ENCODE assay signal across 13 cellular contexts in the genomic region with DNA sequence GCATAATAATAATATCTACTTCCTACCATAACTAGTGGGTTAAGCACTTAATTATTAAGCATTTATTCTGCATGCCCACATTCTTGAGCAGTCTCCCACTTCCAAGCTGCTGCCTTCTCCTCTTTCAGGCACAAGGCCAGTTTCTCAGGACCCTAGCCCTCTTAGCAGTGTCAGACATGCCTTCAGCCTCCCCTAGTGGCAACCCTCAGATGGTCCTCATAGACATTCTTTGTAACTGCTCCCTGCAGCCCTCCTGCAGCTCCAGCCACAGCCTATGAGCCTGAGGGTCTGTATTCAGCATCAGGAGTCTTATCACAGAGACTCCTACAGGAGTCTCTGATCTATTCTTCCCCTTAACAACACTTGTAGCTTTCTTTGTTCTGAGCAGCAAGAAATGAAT. TPM values are rescaled to one million over a fixed set of nuclear protein-coding genes. Genes with fewer than 3 reads are reported as not detected.
DNase-seq lines count a peak whose midpoint lies in the region; ATAC-seq and TF ChIP-seq lines count a peak whose summit lies in the region.
"Had no signal": no experiment of that assay in that cellular context is flagged by ENCODE, and none has a peak within 500 bp of the region (broad histone marks: within the 10 kb centered on the region; RNA-seq: fewer than 3 reads in every experiment).

No MANE protein-coding gene starts in this region.

- H3K36me3 ChIP-seq in neural progenitor cell, result no peaks in the 10 kb centered on the region
- H3K36me3 ChIP-seq in CD8-positive, alpha-beta memory T cell (ENCODE audit: insufficient read depth, low read length), result no peaks in the 10 kb centered on the region
- H3K36me3 ChIP-seq: esophagus muscularis mucosa, tibial nerve had no signal

- peaks cover 40% of the 10 kb centered on the region for H3K27me3 ChIP-seq in neural progenitor cell
- H3K27me3 ChIP-seq in CD8-positive, alpha-beta memory T cell (ENCODE audit: insufficient read depth, low read length, poor library complexity, severe bottlenecking), result no peaks in the 10 kb centered on the region
- H3K27me3 ChIP-seq: esophagus muscularis mucosa, tibial nerve had no signal

- no peaks in the 10 kb centered on the region for H3K36me3 Mint-ChIP-seq in neural progenitor cell
- no peaks in the 10 kb centered on the region for H3K36me3 Mint-ChIP-seq in CD8-positive, alpha-beta memory T cell

- ATAC-seq in HG02981 (IDR thresholded peaks at IDR 0.05; ENCODE audit: unreplicated experiment) (no peak), GM21360 (IDR thresholded peaks at IDR 0.05; ENCODE audit: unreplicated experiment) (no peak)

- H3K9ac ChIP-seq in neural progenitor cell, result no peak overlapping the region

- CTCF ChIA-PET in CD8-positive, alpha-beta memory T cell (lab: Charles Lee), result interaction anchor here (0.7 to 1.6 kb wide), 4 partner anchors 10 to 79 kb away, joined by 3 read pairs; no protein-coding TSS in a partner anchor

- no peaks in the 10 kb centered on the region for H4K20me1 ChIP-seq in neural progenitor cell (ENCODE audit: low read depth)

- peaks cover 7% of the 10 kb centered on the region for H3K4me1 Mint-ChIP-seq in neural progenitor cell
- peaks cover 8 to 22% (median 14%) of the 10 kb centered on the region in 3 donors for H3K4me1 Mint-ChIP-seq in CD8-positive, alpha-beta memory T cell

- no peaks in the 10 kb centered on the region for H3K79me2 ChIP-seq in neural progenitor cell (ENCODE audit: low read depth)

- no peak overlapping the region for H3K4me3 Mint-ChIP-seq in neural progenitor cell
- no peak overlapping the region for H3K4me3 Mint-ChIP-seq in CD8-positive, alpha-beta memory T cell
- H3K4me3 Mint-ChIP-seq: activated CD4-positive, alpha-beta T cell treated with anti-CD3 and anti-CD28 coated beads, Interleukin-2, amount 10 ng/mL, durations not matched to agents 7 days and 5 days had no signal

- POLR2A ChIA-PET in CD8-positive, alpha-beta memory T cell (lab: Charles Lee), result no interaction called here

- no peak overlapping the region for H3K27ac ChIP-seq in neural progenitor cell
- H3K27ac ChIP-seq in CD8-positive, alpha-beta memory T cell (ENCODE audit: low read depth, low read length), result no peak overlapping the region
- H3K27ac ChIP-seq: esophagus muscularis mucosa, skin epidermis, tibial nerve had no signal

- H3K4me2 ChIP-seq in neural progenitor cell, result no peak overlapping the region

- no peaks in the 10 kb centered on the region for H3K9me3 Mint-ChIP-seq in neural progenitor cell
- H3K9me3 Mint-ChIP-seq in CD8-positive, alpha-beta memory T cell, result no peaks in the 10 kb centered on the region
- H3K9me3 Mint-ChIP-seq: activated CD4-positive, alpha-beta T cell treated with anti-CD3 and anti-CD28 coated beads, Interleukin-2, amount 10 ng/mL, durations not matched to agents 7 days and 5 days had no signal

- no peaks in the 10 kb centered on the region for H3K9me3 ChIP-seq in neural progenitor cell (ENCODE audit: low read depth)
- no peaks in the 10 kb centered on the region for H3K9me3 ChIP-seq in CD8-positive, alpha-beta memory T cell (ENCODE audit: low read length)
- H3K9me3 ChIP-seq: esophagus muscularis mucosa, tibial nerve had no signal

- DNase-seq in NCI-H1105 treated with DMSO at 0.1 percent for 48 hours (lab: John Stamatoyannopoulos, UW) (peak; percentile 4), NCI-H1105 (lab: John Stamatoyannopoulos, UW) (no peak), NAMALWA (ENCODE audit: low spot score) (peak; percentile 11), choroid plexus epithelial cell (ENCODE audit: low read depth) (peak; percentile 15), neural progenitor cell (ENCODE audit: low spot score) (peak; percentile 78)
- no peak for DNase-seq in CD8-positive, alpha-beta memory T cell
- DNase-seq: activated CD4-positive, alpha-beta T cell treated with anti-CD3 and anti-CD28 coated beads, Interleukin-2, amount 10 ng/mL, durations not matched to agents 7 days and 5 days had no signal

- H3F3A ChIP-seq in neural progenitor cell (ENCODE audit: low read depth), result no peaks in the 10 kb centered on the region

- no peak overlapping the region for H3K27ac Mint-ChIP-seq in neural progenitor cell
- no peak overlapping the region for H3K27ac Mint-ChIP-seq in CD8-positive, alpha-beta memory T cell
- H3K27ac Mint-ChIP-seq: activated CD4-positive, alpha-beta T cell treated with anti-CD3 and anti-CD28 coated beads, Interleukin-2, amount 10 ng/mL, durations not matched to agents 7 days and 5 days had no signal

- H2AFZ ChIP-seq in neural progenitor cell (replicated peaks), result no peak overlapping the region

- peaks cover 7% of the 10 kb centered on the region for H3K27me3 Mint-ChIP-seq in neural progenitor cell (ENCODE audit: insufficient read depth, low read depth)
- H3K27me3 Mint-ChIP-seq in CD8-positive, alpha-beta memory T cell, result peaks cover 12 to 25% of the 10 kb centered on the region in 2 donors

- no peak overlapping the region for H3K4me3 ChIP-seq in choroid plexus epithelial cell (ENCODE audit: low read depth, low read length)
- H3K4me3 ChIP-seq in neural progenitor cell, result no peak overlapping the region
- H3K4me3 ChIP-seq in CD8-positive, alpha-beta memory T cell (ENCODE audit: low read length), result no peak overlapping the region
- H3K4me3 ChIP-seq: esophagus muscularis mucosa, skin epidermis, tibial nerve had no signal

- no peaks in the 10 kb centered on the region for H3K4me1 ChIP-seq in neural progenitor cell
- H3K4me1 ChIP-seq in CD8-positive, alpha-beta memory T cell (ENCODE audit: insufficient read depth, low read length), result peaks cover 5% of the 10 kb centered on the region

- TF ChIP-seq CTCF in choroid plexus epithelial cell (conservative IDR thresholded peaks at IDR 0.05; ENCODE audit: low read depth, low read length), result peak; percentile 38
- peak; percentile 60 for TF ChIP-seq CTCF in neural progenitor cell (IDR thresholded peaks at IDR 0.05)

RNA-seq across cellular contexts. Expression of gene IL9, which starts 3.8 kb away (rescaled TPM):
- total RNA-seq in neural progenitor cell (ENCODE audit: low replicate concordance), result not detected in 2 replicates
- 10 to 100 TPM; 12.5 to 13.0 TPM for total RNA-seq in CD8-positive, alpha-beta memory T cell
- polyA plus RNA-seq in CD8-positive, alpha-beta memory T cell, result not detected
- total RNA-seq: activated CD4-positive, alpha-beta T cell treated with anti-CD3 and anti-CD28 coated beads, Interleukin-2, amount 10 ng/mL, durations not matched to agents 7 days and 5 days; cardiac septum; esophagus muscularis mucosa; tibial nerve had no signal

RNA-seq across cellular contexts. Expression of gene SLC25A48, which starts 57.3 kb away (rescaled TPM):
- total RNA-seq in neural progenitor cell (ENCODE audit: low replicate concordance), result not detected in 2 replicates
- total RNA-seq in CD8-positive, alpha-beta memory T cell, result not detected
- polyA plus RNA-seq in CD8-positive, alpha-beta memory T cell, result not detected
- total RNA-seq: activated CD4-positive, alpha-beta T cell treated with anti-CD3 and anti-CD28 coated beads, Interleukin-2, amount 10 ng/mL, durations not matched to agents 7 days and 5 days; cardiac septum had no signal

Comparison
In these comparisons a context has a peak if more than half of its experiments do, and no peak if none do; other contexts are left out.
1. DNase-seq: peak in NCI-H1105 treated with DMSO at 0.1 percent for 48 hours (single experiment), NAMALWA (single experiment), choroid plexus epithelial cell (single experiment) and neural progenitor cell (single experiment); none in NCI-H1105 (single experiment) and CD8-positive, alpha-beta memory T cell (0 of 5).
2. RNA of gene IL9, which starts 3.8 kb away (total RNA-seq): 12.5 to 13.0 TPM in CD8-positive, alpha-beta memory T cell; not detected in neural progenitor cell; every median in the first group is over 10 times any median in the second.